23 cellular contexts compared by ENCODE assay signal in genomic region chr11:31417816-31418215, GRCh38. TPM values are rescaled to one million over a fixed set of nuclear protein-coding genes. Genes with fewer than 3 reads are reported as not detected.
"Had no signal": no experiment of that assay in that cellular context is flagged by ENCODE, and none has a peak within 500 bp of the region (broad histone marks: within the 10 kb centered on the region; RNA-seq: fewer than 3 reads in every experiment).

No MANE protein-coding gene starts in this region.

- H3K9me3 Mint-ChIP-seq: IgD-negative memory B cell had no signal

- H3K27me3 ChIP-seq: SJSA1 had no signal

- H3K9me3 ChIP-seq: SJSA1 had no signal

- H3K4me1 Mint-ChIP-seq: IgD-negative memory B cell had no signal

- H3K27ac ChIP-seq: SJSA1, SK-N-MC had no signal

- H3K36me3 ChIP-seq: SJSA1 had no signal

- H3K4me1 ChIP-seq: SJSA1 had no signal

- H3K4me3 Mint-ChIP-seq: IgD-negative memory B cell had no signal

- H3K27ac Mint-ChIP-seq: IgD-negative memory B cell had no signal

- H3K27me3 Mint-ChIP-seq: IgD-negative memory B cell had no signal

- DNase-seq: KBM-7, MV-4-11, NCI-H1048, NCI-H1105, NCI-H1436 treated with DMSO at 0.1 percent for 48 hours, NCI-H1694 treated with DMSO at 0.1 percent for 48 hours, NCI-H1930, NCI-H2107, NCI-H2171, NCI-H226, NCI-H446, NCI-H510A, NCI-H524 treated with DMSO at 0.1 percent for 48 hours, NCI-H774, Right ventricle myocardium superior, RPMI8226, SIG-M5 had no signal

- FAIRE-seq: RCC 7860 had no signal

- H3K4me3 ChIP-seq: SJSA1, SK-N-MC had no signal

RNA-seq across cellular contexts. Expression of gene DCDC1, which starts 48.3 kb away (rescaled TPM):
- total RNA-seq: HT-29; SJSA1; T-helper 1 cell treated with Interleukin-12 subunit alpha and Interleukin-12 subunit beta and Interleukin-4 antibody, amounts not matched to agents 30 ng/mL and 1 ng/mL, for 36 hours had no signal
- polyA plus RNA-seq: IgD-negative memory B cell had no signal
